In the genomic region with DNA sequence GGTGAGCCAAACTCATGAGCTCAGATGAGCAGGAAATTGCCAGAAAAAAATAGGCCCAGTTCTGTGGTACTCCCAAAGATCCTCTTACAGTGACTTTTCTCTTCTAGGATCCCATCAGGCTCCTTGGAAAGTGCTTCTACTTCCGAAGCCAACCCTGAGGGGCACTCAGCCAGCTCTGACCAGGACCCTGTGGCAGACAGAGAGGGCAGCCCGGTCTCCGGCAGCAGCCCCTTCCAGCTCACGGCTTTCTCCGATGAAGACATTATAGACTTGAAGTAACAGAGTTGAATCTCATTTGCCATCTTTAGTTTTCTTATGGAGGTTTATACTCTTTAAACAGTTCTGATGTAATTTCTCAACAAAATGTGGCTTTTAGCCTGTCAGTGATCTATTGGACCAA, we compare ENCODE assay signal across 17 cellular contexts. TPM values are rescaled to one million over a fixed set of nuclear protein-coding genes. Genes with fewer than 3 reads are reported as not detected.
DNase-seq lines count a peak whose midpoint lies in the region; ATAC-seq, FAIRE-seq and TF ChIP-seq lines count a peak whose summit lies in the region.
"Had no signal": no experiment of that assay in that cellular context is flagged by ENCODE, and none has a peak within 500 bp of the region (broad histone marks: within the 10 kb centered on the region; RNA-seq: fewer than 3 reads in every experiment).

No MANE protein-coding gene starts in this region.

- TF ChIP-seq POLR2A in HepG2 (IDR thresholded peaks at IDR 0.05; ENCODE audit: insufficient read depth in 1 of 2, low read depth in 2 of 2, low read length in 2 of 2) (no peak), right lobe of liver (IDR thresholded peaks at IDR 0.05) (no peak)

- H3K4me1 ChIP-seq in HepG2 (ENCODE audit: insufficient read depth, low read length) (peaks cover 82% of the 10 kb centered on the region), right lobe of liver (peaks cover 0 to 11% (median 0%) of the 10 kb centered on the region in 4 donors), trophoblast cell (ENCODE audit: control insufficient read depth in 1 of 2, insufficient read depth in 2 of 2, low read length in 2 of 2) (peaks cover 28 to 38% of the 10 kb centered on the region in 2 experiments)

- H4K8ac ChIP-seq in trophoblast cell (ENCODE audit: low read depth, low read length), result peak overlapping the region; percentile 61

- CTCF ChIA-PET in HepG2 (lab: Yijun Ruan, JAX; ENCODE audit: low intra/inter-chr PET ratio, low total read pairs), result no interaction called here
- CTCF ChIA-PET in RWPE1 (lab: Yijun Ruan, JAX), result interaction anchor here (0.6 to 0.9 kb wide), 2 partner anchors 45 to 221 kb away, joined by 3 read pairs; no protein-coding TSS in a partner anchor

- no TSS peak for BruUV-seq in HepG2 (replicated peaks; lab: Mats Ljungman, UMichigan)

- no peak overlapping the region for H3K4ac ChIP-seq in trophoblast cell (ENCODE audit: low read depth, low read length)

- H2AK5ac ChIP-seq in trophoblast cell (ENCODE audit: low read length), result peak overlapping the region; percentile 80

- FAIRE-seq in HepG2 (lab: Jason Lieb, UNC), result no peak
- FAIRE-seq: GM18507, H54 had no signal

- 91% methylated on average over 5 of the region's 5 CpGs for WGBS in HepG2 (ENCODE audit: low lambda C conversion rate)
- no CpG with 5 or more reads among the region's 5 CpGs for WGBS in right lobe of liver (ENCODE audit: insufficient coverage, low coverage, low lambda C conversion rate, missing lambda C conversion rate)
- WGBS in trophoblast cell (ENCODE audit: extremely low coverage, insufficient coverage, insufficient read length), result no CpG with 5 or more reads among the region's 5 CpGs

- TF ChIP-seq CTCF in HepG2 (CRISPR knock-in tag; IDR thresholded peaks at IDR 0.05), result no peak
- no peak for TF ChIP-seq CTCF in right lobe of liver (IDR thresholded peaks at IDR 0.05)
- TF ChIP-seq CTCF in RWPE1 (conservative IDR thresholded peaks at IDR 0.05; ENCODE audit: low read depth), result no peak

- ATAC-seq in HepG2 (no peak), right lobe of liver (no peak)
- ATAC-seq: HCT116 had no signal

- DNase-seq in HepG2 (ENCODE audit: low spot score) (no peak), right lobe of liver (no peak), RWPE1 (ENCODE audit: low spot score) (no peak), trophoblast cell (no peak), islet precursor cell (no peak), caudate nucleus (lab: John Stamatoyannopoulos, UW) (no peak), NCI-H2227 treated with DMSO at 0.1 percent for 48 hours (lab: John Stamatoyannopoulos, UW) (no peak), amygdala (lab: John Stamatoyannopoulos, UW) (no peak)
- DNase-seq: 8988T, AML-193, Calu3, DMS 273 treated with DMSO at 0.1 percent for 48 hours had no signal

- H4K91ac ChIP-seq in trophoblast cell (ENCODE audit: low read depth, low read length), result peak overlapping the region; percentile 88

- H3K79me2 ChIP-seq in HepG2 (ENCODE audit: insufficient read depth, low read length) (peaks cover 2% of the 10 kb centered on the region), trophoblast cell (ENCODE audit: control insufficient read depth, insufficient read depth, low read length, poor library complexity) (peaks cover 9% of the 10 kb centered on the region)

- H2BK120ac ChIP-seq in trophoblast cell (ENCODE audit: insufficient read depth, low read length, poor library complexity), result peak overlapping the region; percentile 77

- H2BK5ac ChIP-seq in trophoblast cell (ENCODE audit: low read depth, low read length, poor library complexity), result peak overlapping the region; percentile 60

- POLR2A ChIA-PET in HepG2 (lab: Yijun Ruan, JAX), result interaction anchor here (1.0 to 1.4 kb wide), 3 partner anchors 11 to 58 kb away, joined by 3 read pairs; a partner anchor contains a TSS
- POLR2A ChIA-PET in RWPE1 (lab: Yijun Ruan, JAX; ENCODE audit: low non-redundant PET), result no interaction called here

- no peak overlapping the region for H4K12ac ChIP-seq in trophoblast cell (ENCODE audit: low read depth, low read length)

- TF ChIP-seq RAD21 in HepG2 (CRISPR knock-in tag; IDR thresholded peaks at IDR 0.05), result no peak

- in situ Hi-C loops in HepG2 (cut with HindIII; ENCODE audit: extremely low pct_ligation_motif_present, low pct_unique_long_range_greater_than_20kb), result no loop called here

- no peaks in the 10 kb centered on the region for H4K20me1 ChIP-seq in HepG2 (ENCODE audit: insufficient read depth, low read length)

- peak overlapping the region; percentile 35 for H3K27ac ChIP-seq in HepG2 (ENCODE audit: extremely low read length, insufficient read depth, low read length)
- no peak overlapping the region for H3K27ac ChIP-seq in right lobe of liver
- H3K27ac ChIP-seq in RWPE1, result peak overlapping the region; percentile 11; the same call in 1 of the 2 replicates
- no peak overlapping the region for H3K27ac ChIP-seq in trophoblast cell (ENCODE audit: low read depth, low read length)
- no peak overlapping the region for H3K27ac ChIP-seq in caudate nucleus (ENCODE audit: low read depth, low read length)
- H3K27ac ChIP-seq: BLaER1, GM23248 had no signal

- peak overlapping the region; percentile 95 for H2BK12ac ChIP-seq in trophoblast cell (ENCODE audit: low read length)

- H3K4me3 ChIP-seq in HepG2 (replicated peaks in 1 of 3; ENCODE audit: insufficient read depth in 1 of 3, low read depth in 2 of 3, low read length in 3 of 3) (no peak overlapping the region), right lobe of liver (no peak overlapping the region), trophoblast cell (ENCODE audit: low read depth, low read length) (no peak overlapping the region)
- H3K4me3 ChIP-seq: BLaER1, GM23248 had no signal

- no peaks in the 10 kb centered on the region for H3K27me3 ChIP-seq in HepG2 (ENCODE audit: control insufficient read depth in 1 of 2, insufficient read depth in 2 of 2, low read length in 2 of 2)
- no peaks in the 10 kb centered on the region for H3K27me3 ChIP-seq in right lobe of liver
- no peaks in the 10 kb centered on the region for H3K27me3 ChIP-seq in trophoblast cell (ENCODE audit: insufficient read depth, low read length)

- no peak for TF ChIP-seq EP300 in HepG2 (IDR thresholded peaks at IDR 0.05; ENCODE audit: low read depth in 2 of 2, low read length in 2 of 2)
- no peak for TF ChIP-seq EP300 in HepG2 (CRISPR knock-in tag; IDR thresholded peaks at IDR 0.05; ENCODE audit: borderline replicate concordance)

- H3K9ac ChIP-seq in HepG2 (ENCODE audit: insufficient read depth, low read depth, low read length) (peak overlapping the region; percentile 35; the same call in 1 of the 2 replicates), trophoblast cell (ENCODE audit: low read length) (no peak overlapping the region)
- H3K9ac ChIP-seq: BLaER1, GM23248 had no signal

- H3K14ac ChIP-seq in trophoblast cell (ENCODE audit: low read length), result no peak overlapping the region

- H2AFZ ChIP-seq in HepG2 (ENCODE audit: low read length) (no peak overlapping the region), trophoblast cell (ENCODE audit: insufficient read depth, low read length, poor library complexity) (no peak overlapping the region)
- H2AFZ ChIP-seq: GM23248 had no signal

- H3K9me3 ChIP-seq in HepG2 (ENCODE audit: low read length) (no peaks in the 10 kb centered on the region), right lobe of liver (no peaks in the 10 kb centered on the region), trophoblast cell (ENCODE audit: insufficient read depth, low read depth, low read length) (no peaks in the 10 kb centered on the region)
- H3K9me3 ChIP-seq: BLaER1 had no signal

- H3K23ac ChIP-seq in trophoblast cell (ENCODE audit: low read length), result no peak overlapping the region

- no peaks in the 10 kb centered on the region for H3K36me3 ChIP-seq in HepG2 (replicated peaks in 1 of 2; ENCODE audit: control insufficient read depth in 1 of 2, insufficient read depth in 2 of 2, low read length in 2 of 2)
- H3K36me3 ChIP-seq in right lobe of liver, result no peaks in the 10 kb centered on the region
- H3K36me3 ChIP-seq in trophoblast cell (ENCODE audit: control insufficient read depth in 1 of 2, insufficient read depth in 2 of 2, low read length in 2 of 2), result no peaks in the 10 kb centered on the region
- H3K36me3 ChIP-seq: BLaER1 had no signal

- intact Hi-C loops in HepG2 (cut with micrococcal nuclease; ENCODE audit: unreplicated experiment) (loop anchor here (5.0 to 10.0 kb wide), 2 partner anchors 48 to 59 kb away; a partner anchor contains a TSS), right lobe of liver (cut with DNase I) (loop anchor here in 1 of 2 donors (5.0 kb wide), 1 partner anchor 51 kb away; no protein-coding TSS in a partner anchor)

- peaks cover 31% of the 10 kb centered on the region for H3K79me1 ChIP-seq in trophoblast cell (ENCODE audit: low read length)

- H3K4me2 ChIP-seq in HepG2 (ENCODE audit: low read depth, low read length), result no peak overlapping the region
- no peak overlapping the region for H3K4me2 ChIP-seq in trophoblast cell (ENCODE audit: low read length)
- H3K4me2 ChIP-seq: BLaER1 had no signal

- H3K18ac ChIP-seq in trophoblast cell (ENCODE audit: low read length), result no peak overlapping the region

RNA-seq across cellular contexts. Expression of a gene that starts 4.0 kb away (rescaled TPM):
- 24.0 and 48.6 TPM in 2 replicates for total RNA-seq in HepG2 (2016; rRNA removed; fragmentation: Illumina TruSeq; extraction: Trizol)
- total RNA-seq in HepG2 (2016; cell fraction: cytosol; rRNA removed; fragmentation: Illumina TruSeq; extraction: Trizol; ENCODE audit: low read depth), result 25.8 and 26.2 TPM in 2 replicates
- 22.9 and 51.3 TPM in 2 replicates for total RNA-seq in HepG2 (2016; cell fraction: insoluble cytoplasmic fraction; rRNA removed; fragmentation: Illumina TruSeq; extraction: Trizol)
- 32.1 and 33.0 TPM in 2 replicates for total RNA-seq in HepG2 (2016; cell fraction: membrane; rRNA removed; fragmentation: Illumina TruSeq; extraction: Trizol)
- total RNA-seq in HepG2 (2016; cell fraction: nucleus; rRNA removed; fragmentation: Illumina TruSeq; extraction: Trizol), result 53.8 and 57.0 TPM in 2 replicates
- polyA plus RNA-seq in HepG2 (2011; rRNA removed), result 22.6 and 37.2 TPM in 2 replicates
- 20.3 and 26.4 TPM in 2 replicates for polyA plus RNA-seq in HepG2 (2011; cell fraction: cytosol; rRNA removed)
- 73.4 and 80.9 TPM in 2 replicates for polyA plus RNA-seq in HepG2 (2011; cell fraction: nucleus; rRNA removed)
- polyA plus RNA-seq in HepG2 (2012), result 15.9 and 25.8 TPM in 2 replicates
- 18.5 and 21.9 TPM in 2 replicates for polyA plus RNA-seq in HepG2 (2016; cell fraction: cytosol; fragmentation: Illumina TruSeq; extraction: Trizol; ENCODE audit: low read depth)
- 22.6 and 24.1 TPM in 2 replicates for polyA plus RNA-seq in HepG2 (2016; cell fraction: insoluble cytoplasmic fraction; fragmentation: Illumina TruSeq; extraction: Trizol; ENCODE audit: low read depth)
- polyA plus RNA-seq in HepG2 (2016; cell fraction: membrane; fragmentation: Illumina TruSeq; extraction: Trizol; ENCODE audit: low read depth), result 21.2 and 23.1 TPM in 2 replicates
- 112 and 118 TPM in 2 replicates for polyA plus RNA-seq in HepG2 (2016; cell fraction: nucleus; fragmentation: Illumina TruSeq; extraction: Trizol; ENCODE audit: insufficient read depth, low read depth)
- 29.8 and 66.3 TPM in 2 replicates for polyA minus RNA-seq in HepG2 (2011; rRNA and poly(A)+ RNA removed; ENCODE audit: low replicate concordance)
- 13.0 and 13.3 TPM in 2 replicates for polyA minus RNA-seq in HepG2 (2011; cell fraction: cytosol; rRNA and poly(A)+ RNA removed)
- 25.1 and 26.0 TPM in 2 replicates for polyA minus RNA-seq in HepG2 (2011; cell fraction: nucleus; rRNA and poly(A)+ RNA removed)
- 10 to 100 TPM; 16.2 to 25.0 (median 18.8) TPM for total RNA-seq in right lobe of liver
- 31.3 and 31.4 TPM in 2 replicates for polyA plus RNA-seq in trophoblast cell (2013)

RNA-seq across cellular contexts. Expression of a gene that starts 31.2 kb away (rescaled TPM):
- total RNA-seq in HepG2 (2016; rRNA removed; fragmentation: Illumina TruSeq; extraction: Trizol), result 7.3 and 8.1 TPM in 2 replicates
- total RNA-seq in HepG2 (2016; cell fraction: cytosol; rRNA removed; fragmentation: Illumina TruSeq; extraction: Trizol; ENCODE audit: low read depth), result 3.1 and 3.7 TPM in 2 replicates
- 7.1 and 8.1 TPM in 2 replicates for total RNA-seq in HepG2 (2016; cell fraction: insoluble cytoplasmic fraction; rRNA removed; fragmentation: Illumina TruSeq; extraction: Trizol)
- 5.0 and 6.4 TPM in 2 replicates for total RNA-seq in HepG2 (2016; cell fraction: membrane; rRNA removed; fragmentation: Illumina TruSeq; extraction: Trizol)
- total RNA-seq in HepG2 (2016; cell fraction: nucleus; rRNA removed; fragmentation: Illumina TruSeq; extraction: Trizol), result 6.5 and 7.4 TPM in 2 replicates
- 3.7 and 4.0 TPM in 2 replicates for polyA plus RNA-seq in HepG2 (2011; rRNA removed)
- polyA plus RNA-seq in HepG2 (2011; cell fraction: cytosol; rRNA removed), result 2.4 and 2.7 TPM in 2 replicates
- 6.0 and 7.5 TPM in 2 replicates for polyA plus RNA-seq in HepG2 (2011; cell fraction: nucleus; rRNA removed)
- polyA plus RNA-seq in HepG2 (2012), result 2.6 and 3.2 TPM in 2 replicates
- 0.52 and 0.70 TPM in 2 replicates for polyA plus RNA-seq in HepG2 (2016; cell fraction: cytosol; fragmentation: Illumina TruSeq; extraction: Trizol; ENCODE audit: low read depth)
- 4.7 TPM in 2 replicates for polyA plus RNA-seq in HepG2 (2016; cell fraction: insoluble cytoplasmic fraction; fragmentation: Illumina TruSeq; extraction: Trizol; ENCODE audit: low read depth)
- polyA plus RNA-seq in HepG2 (2016; cell fraction: membrane; fragmentation: Illumina TruSeq; extraction: Trizol; ENCODE audit: low read depth), result 1.3 and 1.4 TPM in 2 replicates
- polyA plus RNA-seq in HepG2 (2016; cell fraction: nucleus; fragmentation: Illumina TruSeq; extraction: Trizol; ENCODE audit: insufficient read depth, low read depth), result 8.9 and 9.1 TPM in 2 replicates
- polyA minus RNA-seq in HepG2 (2011; rRNA and poly(A)+ RNA removed; ENCODE audit: low replicate concordance), result 6.0 and 28.4 TPM in 2 replicates
- 3.7 and 4.2 TPM in 2 replicates for polyA minus RNA-seq in HepG2 (2011; cell fraction: cytosol; rRNA and poly(A)+ RNA removed)
- polyA minus RNA-seq in HepG2 (2011; cell fraction: nucleus; rRNA and poly(A)+ RNA removed), result 7.9 and 11.3 TPM in 2 replicates
- total RNA-seq in right lobe of liver, result 1 to 10 TPM; 2.5 to 4.6 (median 3.5) TPM
- 4.7 and 5.3 TPM in 2 replicates for polyA plus RNA-seq in trophoblast cell (2013)

RNA-seq across cellular contexts. Expression of a gene that starts 58.2 kb away (rescaled TPM):
- total RNA-seq in HepG2 (2016; rRNA removed; fragmentation: Illumina TruSeq; extraction: Trizol), result 1,551 and 1,660 TPM in 2 replicates
- total RNA-seq in HepG2 (2016; cell fraction: cytosol; rRNA removed; fragmentation: Illumina TruSeq; extraction: Trizol; ENCODE audit: low read depth), result 6,549 and 6,971 TPM in 2 replicates
- 1,601 and 1,648 TPM in 2 replicates for total RNA-seq in HepG2 (2016; cell fraction: insoluble cytoplasmic fraction; rRNA removed; fragmentation: Illumina TruSeq; extraction: Trizol)
- 4,907 and 5,180 TPM in 2 replicates for total RNA-seq in HepG2 (2016; cell fraction: membrane; rRNA removed; fragmentation: Illumina TruSeq; extraction: Trizol)
- total RNA-seq in HepG2 (2016; cell fraction: nucleus; rRNA removed; fragmentation: Illumina TruSeq; extraction: Trizol), result 525 and 558 TPM in 2 replicates
- 2,097 and 2,590 TPM in 2 replicates for polyA plus RNA-seq in HepG2 (2011; rRNA removed)
- 3,919 and 3,963 TPM in 2 replicates for polyA plus RNA-seq in HepG2 (2011; cell fraction: cytosol; rRNA removed)
- 619 and 713 TPM in 2 replicates for polyA plus RNA-seq in HepG2 (2011; cell fraction: nucleus; rRNA removed)
- 2,179 and 2,497 TPM in 2 replicates for polyA plus RNA-seq in HepG2 (2012)
- 11,205 and 11,665 TPM in 2 replicates for polyA plus RNA-seq in HepG2 (2016; cell fraction: cytosol; fragmentation: Illumina TruSeq; extraction: Trizol; ENCODE audit: low read depth)
- 2,434 and 2,480 TPM in 2 replicates for polyA plus RNA-seq in HepG2 (2016; cell fraction: insoluble cytoplasmic fraction; fragmentation: Illumina TruSeq; extraction: Trizol; ENCODE audit: low read depth)
- polyA plus RNA-seq in HepG2 (2016; cell fraction: membrane; fragmentation: Illumina TruSeq; extraction: Trizol; ENCODE audit: low read depth), result 6,884 and 7,463 TPM in 2 replicates
- polyA plus RNA-seq in HepG2 (2016; cell fraction: nucleus; fragmentation: Illumina TruSeq; extraction: Trizol; ENCODE audit: insufficient read depth, low read depth), result 1,156 and 1,223 TPM in 2 replicates
- 706 and 1,371 TPM in 2 replicates for polyA minus RNA-seq in HepG2 (2011; rRNA and poly(A)+ RNA removed; ENCODE audit: low replicate concordance)
- polyA minus RNA-seq in HepG2 (2011; cell fraction: cytosol; rRNA and poly(A)+ RNA removed), result 461 and 478 TPM in 2 replicates
- 198 and 299 TPM in 2 replicates for polyA minus RNA-seq in HepG2 (2011; cell fraction: nucleus; rRNA and poly(A)+ RNA removed)
- 100 to 1,000 TPM; 271 to 907 (median 364) TPM for total RNA-seq in right lobe of liver
- polyA plus RNA-seq in trophoblast cell (2013), result 2,008 and 2,121 TPM in 2 replicates

RNA-seq across cellular contexts. Expression of a gene that starts 58.3 kb away (rescaled TPM):
- 4.6 and 8.7 TPM in 2 replicates for total RNA-seq in HepG2 (2016; rRNA removed; fragmentation: Illumina TruSeq; extraction: Trizol)
- total RNA-seq in HepG2 (2016; cell fraction: cytosol; rRNA removed; fragmentation: Illumina TruSeq; extraction: Trizol; ENCODE audit: low read depth), result 1.5 and 1.7 TPM in 2 replicates
- 4.2 and 9.8 TPM in 2 replicates for total RNA-seq in HepG2 (2016; cell fraction: insoluble cytoplasmic fraction; rRNA removed; fragmentation: Illumina TruSeq; extraction: Trizol)
- 3.2 and 4.0 TPM in 2 replicates for total RNA-seq in HepG2 (2016; cell fraction: membrane; rRNA removed; fragmentation: Illumina TruSeq; extraction: Trizol)
- total RNA-seq in HepG2 (2016; cell fraction: nucleus; rRNA removed; fragmentation: Illumina TruSeq; extraction: Trizol), result 9.5 and 16.9 TPM in 2 replicates
- polyA plus RNA-seq in HepG2 (2011; rRNA removed), result 10.2 and 12.2 TPM in 2 replicates
- polyA plus RNA-seq in HepG2 (2011; cell fraction: cytosol; rRNA removed), result 4.1 and 5.2 TPM in 2 replicates
- 68.4 and 76.1 TPM in 2 replicates for polyA plus RNA-seq in HepG2 (2011; cell fraction: nucleus; rRNA removed)
- polyA plus RNA-seq in HepG2 (2012), result 10.0 and 14.6 TPM in 2 replicates
- 1.2 and 1.5 TPM in 2 replicates for polyA plus RNA-seq in HepG2 (2016; cell fraction: cytosol; fragmentation: Illumina TruSeq; extraction: Trizol; ENCODE audit: low read depth)
- 5.4 and 6.9 TPM in 2 replicates for polyA plus RNA-seq in HepG2 (2016; cell fraction: insoluble cytoplasmic fraction; fragmentation: Illumina TruSeq; extraction: Trizol; ENCODE audit: low read depth)
- 1.2 and 2.1 TPM in 2 replicates for polyA plus RNA-seq in HepG2 (2016; cell fraction: membrane; fragmentation: Illumina TruSeq; extraction: Trizol; ENCODE audit: low read depth)
- polyA plus RNA-seq in HepG2 (2016; cell fraction: nucleus; fragmentation: Illumina TruSeq; extraction: Trizol; ENCODE audit: insufficient read depth, low read depth), result 21.9 and 22.1 TPM in 2 replicates
- polyA minus RNA-seq in HepG2 (2011; rRNA and poly(A)+ RNA removed; ENCODE audit: low replicate concordance), result 7.6 and 11.4 TPM in 2 replicates
- 4.2 and 4.4 TPM in 2 replicates for polyA minus RNA-seq in HepG2 (2011; cell fraction: cytosol; rRNA and poly(A)+ RNA removed)
- polyA minus RNA-seq in HepG2 (2011; cell fraction: nucleus; rRNA and poly(A)+ RNA removed), result 25.4 and 32.1 TPM in 2 replicates
- 10 to 100 TPM in 5 of 6 experiments, 1 to 10 TPM in 1; 9.4 to 13.3 (median 12.1) TPM for total RNA-seq in right lobe of liver
- 11.0 and 12.1 TPM in 2 replicates for polyA plus RNA-seq in trophoblast cell (2013)

Comparison
In these comparisons a context has a peak if more than half of its experiments do, and no peak if none do; other contexts are left out.
1. H3K27ac ChIP-seq: peak in HepG2 (single experiment) and RWPE1 (single experiment); none in right lobe of liver (0 of 3), trophoblast cell (single experiment) and caudate nucleus (single experiment).